1 cellular context compared by ENCODE assay signal in the genomic region with DNA sequence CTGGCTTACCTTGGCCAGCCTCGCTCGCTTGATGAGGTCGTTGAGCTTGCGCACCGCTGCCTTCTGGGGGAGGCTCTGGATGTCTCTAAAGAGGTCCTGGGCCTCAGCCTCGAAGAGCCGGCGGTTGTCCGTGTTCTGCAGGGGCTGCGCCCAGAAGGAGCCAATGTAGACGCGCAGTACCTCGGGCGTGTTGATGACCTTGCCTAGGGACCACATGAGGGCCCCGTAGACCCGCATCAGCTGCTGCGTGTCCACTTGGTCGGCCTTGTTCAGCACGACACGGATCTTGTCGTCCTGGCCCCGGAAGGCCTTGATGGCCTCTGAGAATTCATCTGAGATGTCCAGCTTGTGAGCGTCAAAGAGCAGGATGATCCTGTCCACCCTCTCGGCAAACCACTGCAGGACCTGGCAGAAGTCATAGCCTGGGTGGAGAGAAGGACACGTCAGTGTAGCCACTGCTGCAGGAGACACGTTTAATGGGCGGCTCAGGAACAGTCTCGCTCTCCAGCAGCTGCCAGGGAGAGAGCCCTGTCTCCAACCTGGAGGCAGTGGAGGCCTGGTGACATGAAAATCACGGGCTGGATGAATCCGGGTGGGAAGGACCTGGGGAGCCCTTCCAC.
TF ChIP-seq lines count a peak whose summit lies in the region.

No MANE protein-coding gene starts in this region.

TF ChIP-seq in endothelial cell of umbilical vein, 7 proteins besides CTCF, POLR2A, EP300 and RAD21:
- TF ChIP-seq POLR2AphosphoS5 (IDR thresholded peaks at IDR 0.05; ENCODE audit: insufficient read depth, low read depth, low read length) (no peak), JUN (IDR thresholded peaks at IDR 0.05; ENCODE audit: borderline replicate concordance, insufficient read depth, insufficient read length, low read depth) (no peak), MYC (IDR thresholded peaks at IDR 0.05; ENCODE audit: low read depth, low read length) (no peak), GATA2 (IDR thresholded peaks at IDR 0.05; ENCODE audit: insufficient read depth, insufficient read length, low read depth, low read length) (no peak), EZH2 (IDR thresholded peaks at IDR 0.05; ENCODE audit: borderline replicate concordance, low read depth, low read length, severe bottlenecking) (no peak), FOS (IDR thresholded peaks at IDR 0.05; ENCODE audit: borderline replicate concordance, insufficient read depth, low read length) (no peak)
- TF ChIP-seq, protein P1, sequence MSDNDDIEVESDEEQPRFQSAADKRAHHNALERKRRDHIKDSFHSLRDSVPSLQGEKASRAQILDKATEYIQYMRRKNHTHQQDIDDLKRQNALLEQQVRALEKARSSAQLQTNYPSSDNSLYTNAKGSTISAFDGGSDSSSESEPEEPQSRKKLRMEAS (IDR thresholded peaks at IDR 0.05; ENCODE audit: insufficient read depth, insufficient read length), result no peak
